ENCODE assay signal across 8 cellular contexts in genomic region chr5:177132504-177133118, GRCh38. TPM values are rescaled to one million over a fixed set of nuclear protein-coding genes. Genes with fewer than 3 reads are reported as not detected.
DNase-seq lines count a peak whose midpoint lies in the region; FAIRE-seq and TF ChIP-seq lines count a peak whose summit lies in the region.

No MANE protein-coding gene starts in this region.

- TF ChIP-seq POLR2A in breast epithelium (IDR thresholded peaks at IDR 0.05) = no peak

- TF ChIP-seq CTCF in breast epithelium (IDR thresholded peaks at IDR 0.05) (no peak), kidney (IDR thresholded peaks at IDR 0.05; ENCODE audit: borderline replicate concordance, extremely low read depth, insufficient read depth) (no peak)

- intact Hi-C loops in breast epithelium (cut with DNase I; ENCODE audit: low total_unique reads) = no loop called here
- intact Hi-C loops in kidney (cut with DNase I) = no loop called here

- TF ChIP-seq EP300 in Ishikawa (IDR thresholded peaks at IDR 0.05; ENCODE audit: borderline replicate concordance) = no peak

- H3K9ac ChIP-seq in kidney (ENCODE audit: low read length in 2 of 2) = peak overlapping the region; percentile 56 to 82

- H3K27ac ChIP-seq in breast epithelium (peak overlapping the region; percentile 96 to 98), kidney (ENCODE audit: low read depth in 2 of 2, low read length in 2 of 2) (peak overlapping the region; percentile 90 to 96)

- H3K9me3 ChIP-seq in breast epithelium (no peaks in the 10 kb centered on the region), kidney (ENCODE audit: control insufficient read depth in 1 of 2, low read length in 2 of 2) (no peaks in the 10 kb centered on the region)

- H3K4me3 ChIP-seq in breast epithelium (peak overlapping the region; percentile 79 to 99 (median 85)), kidney (ENCODE audit: low read length in 2 of 2) (peak overlapping the region; percentile 52 to 56)

- DNase-seq in NCI-H748 (lab: John Stamatoyannopoulos, UW; ENCODE audit: unreplicated experiment) = peak; percentile 20
- DNase-seq in NCI-H748 treated with DMSO at 0.1 percent for 48 hours (lab: John Stamatoyannopoulos, UW) = no peak
- peak; percentile 36 to 55 for DNase-seq in breast epithelium (ENCODE audit: low spot score in 2 of 2)
- DNase-seq in kidney = peak; percentile 86
- peak; percentile 12 for DNase-seq in stimulated activated CD8-positive, alpha-beta memory T cell treated with anti-CD3 and anti-CD28 coated beads, Interleukin-15, amount 100 ng/mL, for 24 hours (ENCODE audit: low read depth)
- DNase-seq in HCEC 1CT = no peak
- no peak for DNase-seq in NCI-H526 (lab: John Stamatoyannopoulos, UW)

- H3K4me1 ChIP-seq in breast epithelium (peaks cover 6 to 13% of the 10 kb centered on the region in 2 donors), kidney (ENCODE audit: control insufficient read depth in 1 of 2, insufficient read depth in 1 of 2, low read depth in 1 of 2, low read length in 2 of 2) (peaks cover 13 to 14% of the 10 kb centered on the region in 2 donors)

- H3K27me3 ChIP-seq in breast epithelium = no peaks in the 10 kb centered on the region

- H3K36me3 ChIP-seq in breast epithelium (no peaks in the 10 kb centered on the region), kidney (ENCODE audit: control insufficient read depth in 1 of 2, insufficient read depth in 2 of 2, low read length in 2 of 2) (peaks cover 8 to 11% of the 10 kb centered on the region in 2 donors)

- no peak for FAIRE-seq in kidney (lab: Jason Lieb, UNC)

- TF ChIP-seq RAD21 in Ishikawa (IDR thresholded peaks at IDR 0.05; ENCODE audit: low read depth) = no peak

TF ChIP-seq in Ishikawa, 13 proteins besides CTCF, POLR2A, EP300 and RAD21:
- TF ChIP-seq TAF1 (IDR thresholded peaks at IDR 0.05; ENCODE audit: low read depth) (no peak), USF1 (IDR thresholded peaks at IDR 0.05) (no peak), TEAD4 (IDR thresholded peaks at IDR 0.05) (no peak), CEBPB (IDR thresholded peaks at IDR 0.05) (no peak), NFIC (IDR thresholded peaks at IDR 0.05) (no peak), CREB1 (IDR thresholded peaks at IDR 0.05; ENCODE audit: low read depth) (no peak), YY1 (IDR thresholded peaks at IDR 0.05; ENCODE audit: low read depth) (peak; percentile 57; the same call in 1 of the 2 replicates), ZBTB7A (IDR thresholded peaks at IDR 0.05; ENCODE audit: low read depth) (no peak), EGR1 (IDR thresholded peaks at IDR 0.05) (no peak)

RNA-seq across cellular contexts. Expression of gene NSD1, which starts 1.0 kb away (rescaled TPM):
- total RNA-seq in breast epithelium (10 to 100 TPM; 37.7 to 52.2 (median 38.6) TPM), kidney (99.1 TPM)
- 6.0 TPM for polyA plus RNA-seq in kidney (ENCODE audit: insufficient read depth, low read depth, low replicate concordance)

RNA-seq across cellular contexts. Expression of gene FGFR4, which starts 45.9 kb away (rescaled TPM):
- 1 to 10 TPM in 2 of 3 donors, under 1 TPM in 1; 0.48 to 4.5 (median 2.0) TPM for total RNA-seq in breast epithelium
- total RNA-seq in kidney = 72.6 TPM
- polyA plus RNA-seq in kidney (ENCODE audit: insufficient read depth, low read depth, low replicate concordance) = 50.2 TPM

Comparison
In these comparisons a context has a peak if more than half of its experiments do, and no peak if none do; other contexts are left out.
1. DNase-seq: peak in NCI-H748 (single experiment), breast epithelium (2 of 2), kidney (single experiment) and stimulated activated CD8-positive, alpha-beta memory T cell treated with anti-CD3 and anti-CD28 coated beads, Interleukin-15, amount 100 ng/mL, for 24 hours (single experiment); none in NCI-H748 treated with DMSO at 0.1 percent for 48 hours (single experiment), HCEC 1CT (single experiment) and NCI-H526 (0 of 2).
2. RNA of gene FGFR4, which starts 45.9 kb away (total RNA-seq): 72.6 TPM in kidney (single experiment); 0.48 to 4.5 TPM in breast epithelium; every median in the first group is over 10 times any median in the second.